1 cellular context compared by ENCODE assay signal in the genomic region with DNA sequence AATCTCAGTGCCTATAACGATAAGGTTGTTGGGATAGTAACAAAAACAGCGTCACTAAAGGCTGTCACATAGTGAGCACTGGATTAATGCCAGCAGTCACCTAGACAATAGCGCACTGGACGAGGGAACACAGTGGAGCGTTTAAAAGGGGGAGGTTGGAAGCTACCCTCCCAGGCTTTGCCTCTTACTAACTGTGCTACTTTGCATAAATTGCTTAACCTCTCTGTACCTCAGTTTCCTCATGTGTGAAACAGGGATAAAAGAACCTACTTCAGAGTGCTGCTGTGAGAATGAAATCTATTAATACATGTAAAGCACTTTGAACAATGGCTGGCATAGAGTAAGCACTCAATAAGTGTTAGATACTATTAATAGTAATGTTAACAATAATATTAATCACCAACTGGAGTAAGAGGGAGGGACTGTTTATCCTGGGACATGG.
TF ChIP-seq lines count a peak whose summit lies in the region.

No MANE protein-coding gene starts in this region.

TF ChIP-seq in A549, 52 proteins besides CTCF, POLR2A, EP300 and RAD21 (continued from another document):
- no peak for TF ChIP-seq FOSB (CRISPR knock-in tag; IDR thresholded peaks at IDR 0.05)
- 0 out of 2 replicates have a peak, but pooled peaks have one; percentile 7 for TF ChIP-seq TP53 (CRISPR knock-in tag; IDR thresholded peaks at IDR 0.05)
- no peak for TF ChIP-seq RCOR1 (IDR thresholded peaks at IDR 0.05; ENCODE audit: low read depth, low read length)
- TF ChIP-seq RNF2 (IDR thresholded peaks at IDR 0.05; ENCODE audit: borderline replicate concordance, low read depth), result no peak
- no peak; the same call in 1 of the 2 replicates for TF ChIP-seq HOXB13 (CRISPR knock-in tag; IDR thresholded peaks at IDR 0.05; ENCODE audit: low read depth)
- TF ChIP-seq KDM1A (IDR thresholded peaks at IDR 0.05; ENCODE audit: low read depth), result no peak
- TF ChIP-seq JUNB (IDR thresholded peaks at IDR 0.05), result no peak
- TF ChIP-seq CEBPB (IDR thresholded peaks at IDR 0.05), result no peak
TF ChIP-seq in A549: peak in this region for 2.
